In genomic region chr7:23471090-23471859, GRCh38 we compare ENCODE assay signal across 8 cellular contexts. TPM values are rescaled to one million over a fixed set of nuclear protein-coding genes. Genes with fewer than 3 reads are reported as not detected.
DNase-seq lines count a peak whose midpoint lies in the region; ATAC-seq, FAIRE-seq and TF ChIP-seq lines count a peak whose summit lies in the region.

No MANE protein-coding gene starts in this region.

- H3K27me3 ChIP-seq in bronchial epithelial cell (ENCODE audit: control insufficient read depth, insufficient read depth, low read length), result peaks cover 57% of the 10 kb centered on the region

- H3K4me3 ChIP-seq in Jurkat, Clone E6-1 (ENCODE audit: low read length), result peak overlapping the region; percentile 75
- H3K4me3 ChIP-seq in bronchial epithelial cell (ENCODE audit: low read depth, low read length) (peak overlapping the region; percentile 5), mucosa of descending colon (no peak overlapping the region)

- no peaks in the 10 kb centered on the region for H3K36me3 ChIP-seq in bronchial epithelial cell (ENCODE audit: control insufficient read depth, insufficient read depth, low read length)
- no peaks in the 10 kb centered on the region for H3K36me3 ChIP-seq in mucosa of descending colon (ENCODE audit: low read depth)

- TF ChIP-seq CTCF in bronchial epithelial cell (IDR thresholded peaks at IDR 0.05; ENCODE audit: insufficient read depth, low read length, severe bottlenecking) (no peak), mucosa of descending colon (IDR thresholded peaks at IDR 0.05) (no peak)

- ATAC-seq in mucosa of descending colon (peak; percentile 37), HG02610 (IDR thresholded peaks at IDR 0.05; ENCODE audit: unreplicated experiment) (no peak)

- DNase-seq in COLO829 (ENCODE audit: low spot score) (peak; percentile 82), GM19240 (ENCODE audit: insufficient read length, low spot score) (peak; percentile 44), RCC 7860 (ENCODE audit: low spot score) (peak; percentile 79), bronchial epithelial cell (ENCODE audit: low read depth) (no peak), mucosa of descending colon (peak; percentile 21 to 56 (median 53)), urothelium cell line (ENCODE audit: low spot score) (no peak)
- peak; percentile 91 for DNase-seq in Jurkat, Clone E6-1 (ENCODE audit: low read depth, low spot score)

- H3K4me1 ChIP-seq in mucosa of descending colon (ENCODE audit: low read depth), result peaks cover 52% of the 10 kb centered on the region

- FAIRE-seq in RCC 7860 (lab: Jason Lieb, UNC) (no peak), bronchial epithelial cell (lab: Jason Lieb, UNC) (no peak), urothelium cell line (lab: Jason Lieb, UNC) (no peak)

- intact Hi-C loops in mucosa of descending colon (cut with DNase I, micrococcal nuclease), result no loop called here

- H3K9me3 ChIP-seq in mucosa of descending colon, result no peaks in the 10 kb centered on the region

RNA-seq across cellular contexts. Expression of gene IGF2BP3, which starts 1.0 kb away (rescaled TPM):
- 41.1 TPM for polyA plus RNA-seq in Jurkat, Clone E6-1 (2012; ENCODE audit: insufficient read depth, insufficient read length)
- total RNA-seq in bronchial epithelial cell, result 4.6 and 12.4 TPM in 2 replicates
- under 1 TPM in 1 of 3 donors, not detected in 2; 0.79 TPM for total RNA-seq in mucosa of descending colon

Comparison
In these comparisons a context has a peak if more than half of its experiments do, and no peak if none do; other contexts are left out.
1. DNase-seq: peak in COLO829 (single experiment), GM19240 (single experiment), Jurkat, Clone E6-1 (single experiment), RCC 7860 (single experiment) and mucosa of descending colon (3 of 3); none in bronchial epithelial cell (single experiment) and urothelium cell line (single experiment).